7 cellular contexts compared by ENCODE assay signal in genomic region chr19:36916991-36917390, GRCh38. TPM values are rescaled to one million over a fixed set of nuclear protein-coding genes. Genes with fewer than 3 reads are reported as not detected.
DNase-seq lines count a peak whose midpoint lies in the region; ATAC-seq and TF ChIP-seq lines count a peak whose summit lies in the region.

No MANE protein-coding gene starts in this region.

- peak overlapping the region; percentile 83 for H3K4me3 Mint-ChIP-seq in neural progenitor cell

- DNase-seq in RWPE2 (ENCODE audit: low spot score) (no peak), esophagus muscularis mucosa (ENCODE audit: extremely low spot score) (no peak), neural progenitor cell (ENCODE audit: low spot score) (peak; percentile 11)

- peaks cover 57% of the 10 kb centered on the region for H3K9me3 Mint-ChIP-seq in neural progenitor cell

- peaks cover 12% of the 10 kb centered on the region for H3K79me2 ChIP-seq in neural progenitor cell (ENCODE audit: low read depth)

- no peaks in the 10 kb centered on the region for H3K4me1 Mint-ChIP-seq in neural progenitor cell

- peak overlapping the region; percentile 77 for H3K4me2 ChIP-seq in neural progenitor cell

- H3K9me3 ChIP-seq in RWPE2 (ENCODE audit: severe bottlenecking) (peaks cover 3% of the 10 kb centered on the region), esophagus muscularis mucosa (peaks cover 0 to 4% (median 3%) of the 10 kb centered on the region in 4 donors), neural progenitor cell (ENCODE audit: low read depth) (peaks cover 7% of the 10 kb centered on the region)

- H3F3A ChIP-seq in neural progenitor cell (ENCODE audit: low read depth), result no peaks in the 10 kb centered on the region

- intact Hi-C loops in esophagus muscularis mucosa (cut with DNase I), result loop anchor here (5.0 to 10.0 kb wide), 2 partner anchors 65 to 142 kb away; partner anchors contain the start of genes ZNF345 and ZNF850

- no peaks in the 10 kb centered on the region for H3K4me1 ChIP-seq in RWPE2 (ENCODE audit: insufficient read depth, poor library complexity, severe bottlenecking)
- peaks cover 12 to 21% (median 18%) of the 10 kb centered on the region in 4 donors for H3K4me1 ChIP-seq in esophagus muscularis mucosa
- peaks cover 3% of the 10 kb centered on the region for H3K4me1 ChIP-seq in neural progenitor cell

- H3K4me3 ChIP-seq in GM08714 (ENCODE audit: low read length) (peak overlapping the region; percentile 77), RWPE2 (ENCODE audit: severe bottlenecking) (peak overlapping the region; percentile 64), esophagus muscularis mucosa (peak overlapping the region; percentile 78 to 89 (median 86)), neural progenitor cell (peak overlapping the region; percentile 74)

- ATAC-seq in RWPE2 (ENCODE audit: low read depth) (peak; percentile 35; the same call in 2 of the 3 replicates), GM21529 (IDR thresholded peaks at IDR 0.05; ENCODE audit: unreplicated experiment) (no peak), HG03469 (IDR thresholded peaks at IDR 0.05; ENCODE audit: unreplicated experiment) (no peak), GM19467 (IDR thresholded peaks at IDR 0.05; ENCODE audit: unreplicated experiment) (no peak)

- H3K27me3 ChIP-seq in RWPE2 (ENCODE audit: insufficient read depth, poor library complexity, severe bottlenecking) (no peaks in the 10 kb centered on the region), esophagus muscularis mucosa (no peaks in the 10 kb centered on the region), neural progenitor cell (no peaks in the 10 kb centered on the region)

- H3K9ac ChIP-seq in neural progenitor cell, result peak overlapping the region; percentile 44

- H3K36me3 ChIP-seq in RWPE2 (ENCODE audit: low read depth) (peaks cover 59% of the 10 kb centered on the region), esophagus muscularis mucosa (peaks cover 20 to 56% (median 35%) of the 10 kb centered on the region in 4 donors), neural progenitor cell (peaks cover 27% of the 10 kb centered on the region)

- no peak for TF ChIP-seq EP300 in esophagus muscularis mucosa (IDR thresholded peaks at IDR 0.05)

- H3K27ac ChIP-seq in RWPE2 (ENCODE audit: poor library complexity, severe bottlenecking), result peak overlapping the region; percentile 48
- peak overlapping the region; percentile 91 to 97 (median 96) for H3K27ac ChIP-seq in esophagus muscularis mucosa (replicated peaks in 1 of 4)
- no peak overlapping the region for H3K27ac ChIP-seq in neural progenitor cell

- peaks cover 31% of the 10 kb centered on the region for H3K36me3 Mint-ChIP-seq in neural progenitor cell

- TF ChIP-seq CTCF in RWPE2 (IDR thresholded peaks at IDR 0.05; ENCODE audit: poor library complexity, severe bottlenecking), result no peak
- TF ChIP-seq CTCF in esophagus muscularis mucosa (IDR thresholded peaks at IDR 0.05), result no peak
- TF ChIP-seq CTCF in neural progenitor cell (IDR thresholded peaks at IDR 0.05), result no peak

- H3K27me3 Mint-ChIP-seq in neural progenitor cell (ENCODE audit: insufficient read depth, low read depth), result peaks cover 2% of the 10 kb centered on the region

- WGBS in esophagus muscularis mucosa, result 36% methylated on average over 7 of the region's 7 CpGs

- H4K20me1 ChIP-seq in neural progenitor cell (ENCODE audit: low read depth), result no peaks in the 10 kb centered on the region

- no peak overlapping the region for H3K27ac Mint-ChIP-seq in neural progenitor cell

- TF ChIP-seq POLR2A in esophagus muscularis mucosa (IDR thresholded peaks at IDR 0.05; ENCODE audit: low read depth), result no peak

- H2AFZ ChIP-seq in neural progenitor cell (replicated peaks), result peak overlapping the region; percentile 80

RNA-seq across cellular contexts. Expression of gene ZNF568, which starts 0.9 kb away (rescaled TPM):
- total RNA-seq in esophagus muscularis mucosa (10 to 100 TPM in 3 of 4 donors, 1 to 10 TPM in 1; 9.1 to 14.7 (median 12.6) TPM), neural progenitor cell (ENCODE audit: low replicate concordance) (6.3 and 8.9 TPM in 2 replicates)

RNA-seq across cellular contexts. Expression of gene ZNF829, which starts 0.9 kb away (rescaled TPM):
- 1 to 10 TPM; 2.5 to 5.4 (median 4.1) TPM for total RNA-seq in esophagus muscularis mucosa
- 5.9 and 8.0 TPM in 2 replicates for total RNA-seq in neural progenitor cell (ENCODE audit: low replicate concordance)
